Comparison of ENCODE assay signal across 8 cellular contexts in the genomic region with DNA sequence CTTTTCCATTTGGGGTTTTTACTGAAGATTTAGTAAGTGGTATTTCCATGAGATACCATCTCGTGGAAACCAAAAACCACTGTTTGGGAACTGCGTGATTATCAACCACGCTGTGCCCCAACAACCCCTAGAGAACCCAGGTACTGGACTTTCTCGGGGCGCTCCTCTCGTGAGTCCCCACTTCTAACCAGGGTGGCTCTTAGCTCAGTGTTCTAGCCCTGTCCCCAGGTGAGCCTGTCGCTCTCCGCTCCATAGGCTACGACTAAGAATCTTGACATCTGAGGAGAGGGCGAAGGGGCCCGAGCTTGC. TPM values are rescaled to one million over a fixed set of nuclear protein-coding genes. Genes with fewer than 3 reads are reported as not detected.
DNase-seq lines count a peak whose midpoint lies in the region; ATAC-seq and TF ChIP-seq lines count a peak whose summit lies in the region.

No MANE protein-coding gene starts in this region.

- peak overlapping the region; percentile 61 to 96 for H3K18ac ChIP-seq in mesenchymal stem cell (ENCODE audit: low read depth in 1 of 2, low read length in 2 of 2)

- peak overlapping the region; percentile 85 to 90 for H3K4ac ChIP-seq in mesenchymal stem cell (ENCODE audit: low read depth in 1 of 2, low read length in 2 of 2)

- peaks cover 0 to 10% of the 10 kb centered on the region in 2 donors for H3K4me1 ChIP-seq in breast epithelium
- peaks cover 11% of the 10 kb centered on the region for H3K4me1 ChIP-seq in mesenchymal stem cell (ENCODE audit: control insufficient read depth, insufficient read depth, low read depth, low read length)

- H2BK12ac ChIP-seq in mesenchymal stem cell (ENCODE audit: low read length in 2 of 2) = peak overlapping the region in 1 of 2 experiments; percentile 28

- 10% methylated on average over 11 of the region's 11 CpGs for WGBS in mesenchymal stem cell

- peak; percentile 13 for ATAC-seq in GM18867 (IDR thresholded peaks at IDR 0.05; ENCODE audit: unreplicated experiment)
- peak; percentile 7 for ATAC-seq in HG03432 (IDR thresholded peaks at IDR 0.05; ENCODE audit: unreplicated experiment)

- H2BK15ac ChIP-seq in mesenchymal stem cell (ENCODE audit: low read depth, poor library complexity, severe bottlenecking) = no peak overlapping the region

- CTCF ChIA-PET in HEK293T (lab: Yijun Ruan, JAX) = interaction anchor here (0.6 to 1.2 kb wide), 2 partner anchors 14 to 110 kb away, joined by 3 to 4 read pairs; no protein-coding TSS in a partner anchor

- H2BK120ac ChIP-seq in mesenchymal stem cell (ENCODE audit: low read depth, low read length) = no peak overlapping the region

- peaks cover 41% of the 10 kb centered on the region for H3K79me1 ChIP-seq in mesenchymal stem cell (replicated peaks; ENCODE audit: low read length, poor library complexity, severe bottlenecking)

- H3K9me3 ChIP-seq in breast epithelium (no peaks in the 10 kb centered on the region), mesenchymal stem cell (ENCODE audit: control insufficient read depth, low read length) (no peaks in the 10 kb centered on the region)

- peak overlapping the region; percentile 91 for H2AFZ ChIP-seq in mesenchymal stem cell (ENCODE audit: low read depth, low read length)

- H2BK5ac ChIP-seq in mesenchymal stem cell (ENCODE audit: low read depth, low read length, poor library complexity, severe bottlenecking) = no peak overlapping the region

- H3K9ac ChIP-seq in mesenchymal stem cell (ENCODE audit: low read length) = peak overlapping the region; percentile 97

- H3K36me3 ChIP-seq in breast epithelium (peaks cover 6% of the 10 kb centered on the region), mesenchymal stem cell (ENCODE audit: control insufficient read depth in 1 of 2, insufficient read depth in 2 of 2, low read depth in 1 of 2, low read length in 2 of 2) (peaks cover 40% of the 10 kb centered on the region in 2 experiments)

- DNase-seq in breast epithelium (ENCODE audit: low spot score in 2 of 2) (no peak), mesenchymal stem cell (no peak), foreskin melanocyte (no peak), amniotic stem cell (lab: John Stamatoyannopoulos, UW) (no peak), HEK293T (ENCODE audit: extremely low spot score) (no peak), NCI-H524 treated with DMSO at 0.1 percent for 48 hours (lab: John Stamatoyannopoulos, UW) (no peak)

- H3K4me2 ChIP-seq in mesenchymal stem cell (ENCODE audit: low read length, poor library complexity, severe bottlenecking) = peak overlapping the region; percentile 95

- H3K27me3 ChIP-seq in breast epithelium (no peaks in the 10 kb centered on the region), mesenchymal stem cell (ENCODE audit: control insufficient read depth in 1 of 2, insufficient read depth in 1 of 2, low read length in 2 of 2) (no peaks in the 10 kb centered on the region)

- H4K8ac ChIP-seq in mesenchymal stem cell (ENCODE audit: low read length) = peak overlapping the region; percentile 91

- no peak for TF ChIP-seq POLR2A in breast epithelium (IDR thresholded peaks at IDR 0.05)

- H3K4me3 ChIP-seq in breast epithelium (peak overlapping the region; percentile 76 to 99 (median 87)), mesenchymal stem cell (ENCODE audit: insufficient read depth in 1 of 2, low read depth in 1 of 2, low read length in 2 of 2) (peak overlapping the region; percentile 85 to 97)

- POLR2A ChIA-PET in HEK293T (lab: Yijun Ruan, JAX) = interaction anchor here (1.0 to 1.7 kb wide), 6 partner anchors 10 to 200 kb away, joined by 3 to 12 read pairs (median 4); partner anchors contain the start of gene SPATS2

- intact Hi-C loops in breast epithelium (cut with DNase I; ENCODE audit: low total_unique reads) = no loop called here

- H2AK5ac ChIP-seq in mesenchymal stem cell (ENCODE audit: low read length, severe bottlenecking) = no peak overlapping the region

- no peak for TF ChIP-seq CTCF in breast epithelium (IDR thresholded peaks at IDR 0.05)

- H3K23ac ChIP-seq in mesenchymal stem cell (ENCODE audit: low read length in 2 of 2) = peak overlapping the region in 1 of 2 experiments; percentile 61

- peak overlapping the region; percentile 91 to 96 for H3K27ac ChIP-seq in breast epithelium
- H3K27ac ChIP-seq in mesenchymal stem cell (ENCODE audit: low read length, poor library complexity, severe bottlenecking) = no peak overlapping the region

- H3K14ac ChIP-seq in mesenchymal stem cell (ENCODE audit: low read length in 2 of 2) = peak overlapping the region in 1 of 2 experiments; percentile 91

- no peak overlapping the region for H4K91ac ChIP-seq in mesenchymal stem cell (ENCODE audit: low read length)

TF ChIP-seq in HEK293T, 16 proteins besides CTCF, POLR2A, EP300 and RAD21:
- TF ChIP-seq BHLHE40 (IDR thresholded peaks at IDR 0.05; ENCODE audit: borderline replicate concordance) (no peak), SP1 (IDR thresholded peaks at IDR 0.05) (no peak), ZNF384 (IDR thresholded peaks at IDR 0.05) (no peak), ARNT (IDR thresholded peaks at IDR 0.05) (no peak), HDGF (IDR thresholded peaks at IDR 0.05; ENCODE audit: borderline replicate concordance) (no peak), LEF1 (IDR thresholded peaks at IDR 0.05; ENCODE audit: borderline replicate concordance) (no peak), NFRKB (IDR thresholded peaks at IDR 0.05) (no peak), TARDBP (IDR thresholded peaks at IDR 0.05) (no peak), FOXM1 (IDR thresholded peaks at IDR 0.05; ENCODE audit: borderline replicate concordance) (no peak), FOXA1 (IDR thresholded peaks at IDR 0.05) (no peak), CTBP1 (IDR thresholded peaks at IDR 0.05; ENCODE audit: borderline replicate concordance) (no peak), FOXK2 (IDR thresholded peaks at IDR 0.05) (no peak), ELF4 (IDR thresholded peaks at IDR 0.05) (no peak), SUZ12 (IDR thresholded peaks at IDR 0.05) (no peak), L3MBTL2 (conservative IDR thresholded peaks at IDR 0.05) (no peak)
- TF ChIP-seq, protein P1, sequence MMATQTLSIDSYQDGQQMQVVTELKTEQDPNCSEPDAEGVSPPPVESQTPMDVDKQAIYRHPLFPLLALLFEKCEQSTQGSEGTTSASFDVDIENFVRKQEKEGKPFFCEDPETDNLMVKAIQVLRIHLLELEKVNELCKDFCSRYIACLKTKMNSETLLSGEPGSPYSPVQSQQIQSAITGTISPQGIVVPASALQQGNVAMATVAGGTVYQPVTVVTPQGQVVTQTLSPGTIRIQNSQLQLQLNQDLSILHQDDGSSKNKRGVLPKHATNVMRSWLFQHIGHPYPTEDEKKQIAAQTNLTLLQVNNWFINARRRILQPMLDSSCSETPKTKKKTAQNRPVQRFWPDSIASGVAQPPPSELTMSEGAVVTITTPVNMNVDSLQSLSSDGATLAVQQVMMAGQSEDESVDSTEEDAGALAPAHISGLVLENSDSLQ (IDR thresholded peaks at IDR 0.05) = no peak

RNA-seq across cellular contexts. Expression of gene MCRS1, which starts 0.7 kb away (rescaled TPM):
- total RNA-seq in breast epithelium = 10 to 100 TPM; 37.6 to 52.4 (median 52.1) TPM
- polyA plus RNA-seq in mesenchymal stem cell (2013, experiment 1 of 2) = 38.7 TPM
- polyA plus RNA-seq in mesenchymal stem cell (2013, experiment 2 of 2) = 39.8 TPM

RNA-seq across cellular contexts. Expression of gene KCNH3, which starts 28.4 kb away (rescaled TPM):
- 1 to 10 TPM in 1 of 3 donors, under 1 TPM in 1, not detected in 1; 0.66 to 1.3 TPM for total RNA-seq in breast epithelium
- 0.03 TPM for polyA plus RNA-seq in mesenchymal stem cell (2013, experiment 1 of 2)
- 0.01 TPM for polyA plus RNA-seq in mesenchymal stem cell (2013, experiment 2 of 2)

RNA-seq across cellular contexts. Expression of gene FAM186B, which starts 38.2 kb away (rescaled TPM):
- total RNA-seq in breast epithelium = under 1 TPM; 0.59 to 0.98 (median 0.96) TPM
- polyA plus RNA-seq in mesenchymal stem cell (2013, experiment 1 of 2) = 0.10 TPM
- 0.07 TPM for polyA plus RNA-seq in mesenchymal stem cell (2013, experiment 2 of 2)

RNA-seq across cellular contexts. Expression of gene PRPF40B, which starts 56.1 kb away (rescaled TPM):
- total RNA-seq in breast epithelium = 10 to 100 TPM; 10.4 to 34.0 (median 32.8) TPM
- 6.3 TPM for polyA plus RNA-seq in mesenchymal stem cell (2013, experiment 1 of 2)
- 7.2 TPM for polyA plus RNA-seq in mesenchymal stem cell (2013, experiment 2 of 2)
